In the genomic region with DNA sequence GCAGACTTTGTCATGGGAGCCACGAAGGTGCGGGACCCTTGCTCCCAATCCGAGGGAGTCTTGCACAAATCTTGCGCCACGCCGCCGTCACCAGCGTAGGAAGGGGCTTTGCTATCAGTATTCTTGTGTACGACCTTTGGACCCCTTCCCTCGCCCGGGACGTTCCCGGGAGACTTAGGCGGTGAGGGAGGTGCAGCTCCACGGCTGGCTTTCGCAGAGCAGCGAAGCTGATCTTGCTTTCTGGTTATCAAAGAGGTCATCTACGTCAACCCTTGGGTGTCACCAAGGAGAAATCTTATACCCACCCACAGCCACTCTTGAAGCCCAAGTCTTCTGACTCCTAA, we compare ENCODE assay signal across 8 cellular contexts. TPM values are rescaled to one million over a fixed set of nuclear protein-coding genes. Genes with fewer than 3 reads are reported as not detected.
A peak's percentile ranks its signal among the peaks of the same experiment; 100 is the strongest.
DNase-seq lines count a peak whose midpoint lies in the region; ATAC-seq and TF ChIP-seq lines count a peak whose summit lies in the region.

No MANE protein-coding gene starts in this region.

- intact Hi-C loops in IMR-90 (cut with micrococcal nuclease) (no loop called here), body of pancreas (cut with DNase I) (no loop called here)

- peak overlapping the region; percentile 69 for H4K5ac ChIP-seq in IMR-90 (ENCODE audit: low read depth, low read length)

- peaks cover 41% of the 10 kb centered on the region for H3K4me1 ChIP-seq in CD4-positive, CD25-positive, alpha-beta regulatory T cell (ENCODE audit: control insufficient read depth, insufficient read depth, low read length, poor library complexity, severe bottlenecking)
- peaks cover 2% of the 10 kb centered on the region; the same call in 1 of the 2 replicates for H3K4me1 ChIP-seq in IMR-90 (ENCODE audit: control insufficient read depth, insufficient read depth, low read length)
- peaks cover 10% of the 10 kb centered on the region for H3K4me1 ChIP-seq in body of pancreas
- peaks cover 10% of the 10 kb centered on the region for H3K4me1 ChIP-seq in thymus (ENCODE audit: control insufficient read depth, insufficient read depth, low read length)

- peaks cover 5% of the 10 kb centered on the region; the same call in 1 of the 2 replicates for H3K9me1 ChIP-seq in IMR-90 (ENCODE audit: insufficient read depth, low read length)

- peak overlapping the region; percentile 34; the same call in 1 of the 2 replicates for H2AK5ac ChIP-seq in IMR-90 (ENCODE audit: low read depth, low read length)

- H3K4me3 ChIP-seq in CD4-positive, CD25-positive, alpha-beta regulatory T cell (ENCODE audit: low read depth, low read length): peak overlapping the region; percentile 96
- peak overlapping the region; percentile 80 for H3K4me3 ChIP-seq in IMR-90 (ENCODE audit: insufficient read depth, low read depth, low read length)
- H3K4me3 ChIP-seq in body of pancreas: peak overlapping the region; percentile 40 to 82
- H3K4me3 ChIP-seq in thymus (ENCODE audit: low read length): peak overlapping the region; percentile 89

- peak overlapping the region; percentile 87 for H2AK9ac ChIP-seq in IMR-90 (replicated peaks; ENCODE audit: low read depth, low read length, poor library complexity)

- CTCF ChIA-PET in IMR-90 (lab: Yijun Ruan, JAX): no interaction called here

- H2BK5ac ChIP-seq in IMR-90 (ENCODE audit: low read depth, low read length, poor library complexity, severe bottlenecking): peak overlapping the region; percentile 57

- H2AFZ ChIP-seq in IMR-90 (replicated peaks; ENCODE audit: low read length, poor library complexity): peak overlapping the region; percentile 97

- peaks cover 0 to 72% (median 26%) of the 10 kb centered on the region in 4 donors for H3K4me1 Mint-ChIP-seq in CD4-positive, CD25-positive, alpha-beta regulatory T cell

- no peaks in the 10 kb centered on the region for H3K9me3 Mint-ChIP-seq in CD4-positive, CD25-positive, alpha-beta regulatory T cell

- WGBS in IMR-90 (ENCODE audit: extremely low coverage in 2 of 2, insufficient read length in 1 of 2), 2 experiments: 0% methylated on average over 2 of the region's 18 CpGs; no CpG with 5 or more reads in 1 of the 2 experiments
- 0% methylated on average over 9 to 18 of the region's 18 CpGs for WGBS in body of pancreas, 2 donors
- WGBS in thymus: 1% methylated on average over 18 of the region's 18 CpGs

- H2BK120ac ChIP-seq in IMR-90 (ENCODE audit: low read depth, low read length): 0 out of 2 replicates have a peak overlapping the region, but pooled peaks have one; percentile 13

- peak overlapping the region; percentile 25; the same call in 1 of the 3 replicates for H2BK15ac ChIP-seq in IMR-90 (ENCODE audit: low read depth, low read length)

- H3K79me1 ChIP-seq in IMR-90 (ENCODE audit: low read depth in 1 of 2, low read length in 2 of 2): peaks cover 15 to 41% of the 10 kb centered on the region in 2 experiments; a peak in 3 of 4 replicates

- H2BK20ac ChIP-seq in IMR-90 (ENCODE audit: low read depth, low read length): no peak overlapping the region

- dilution Hi-C loops in IMR-90 (cut with HindIII; ENCODE audit: low sequenced_read_pairs, unreplicated experiment): no loop called here

- peak overlapping the region; percentile 95 to 100 (median 98) for H3K27ac Mint-ChIP-seq in CD4-positive, CD25-positive, alpha-beta regulatory T cell

- TF ChIP-seq CTCF in IMR-90 (conservative IDR thresholded peaks at IDR 0.05; ENCODE audit: low read depth, low read length): no peak
- no peak for TF ChIP-seq CTCF in body of pancreas (IDR thresholded peaks at IDR 0.05)

- no TSS peak for BruUV-seq in IMR-90 (replicated peaks; lab: Mats Ljungman, UMichigan)

- peak overlapping the region; percentile 66 for H3K14ac ChIP-seq in IMR-90 (replicated peaks; ENCODE audit: low read depth, low read length)

- peak overlapping the region; percentile 89 for H3K9ac ChIP-seq in IMR-90 (ENCODE audit: low read depth, low read length)

- no peak for TF ChIP-seq POLR2A in IMR-90 (IDR thresholded peaks at IDR 0.05; ENCODE audit: low read depth, low read length)
- no peak for TF ChIP-seq POLR2A in body of pancreas (IDR thresholded peaks at IDR 0.05)

- H3K36me3 ChIP-seq in CD4-positive, CD25-positive, alpha-beta regulatory T cell (ENCODE audit: control insufficient read depth, insufficient read depth, low read length): peaks cover 14% of the 10 kb centered on the region
- H3K36me3 ChIP-seq in IMR-90 (ENCODE audit: control insufficient read depth, insufficient read depth, low read length) (no peaks in the 10 kb centered on the region), body of pancreas (replicated peaks in 1 of 2; ENCODE audit: insufficient read depth in 1 of 2, low read depth in 2 of 2) (no peaks in the 10 kb centered on the region), thymus (ENCODE audit: control insufficient read depth, insufficient read depth) (peaks cover 6% of the 10 kb centered on the region)

- peak overlapping the region; percentile 43 for H3K56ac ChIP-seq in IMR-90 (ENCODE audit: extremely low read depth, insufficient read depth, low read length)

- peaks cover 8% of the 10 kb centered on the region for H3K36me3 Mint-ChIP-seq in CD4-positive, CD25-positive, alpha-beta regulatory T cell

- no peaks in the 10 kb centered on the region for H3K27me3 Mint-ChIP-seq in CD4-positive, CD25-positive, alpha-beta regulatory T cell

- no peaks in the 10 kb centered on the region for H3K27me3 ChIP-seq in CD4-positive, CD25-positive, alpha-beta regulatory T cell (ENCODE audit: control insufficient read depth, insufficient read depth, low read length)
- H3K27me3 ChIP-seq in IMR-90 (ENCODE audit: control insufficient read depth, insufficient read depth, low read length): no peaks in the 10 kb centered on the region
- no peaks in the 10 kb centered on the region for H3K27me3 ChIP-seq in body of pancreas
- H3K27me3 ChIP-seq in thymus (ENCODE audit: control insufficient read depth, insufficient read depth): no peaks in the 10 kb centered on the region

- peak overlapping the region; percentile 77; the same call in 1 of the 2 replicates for H3K23ac ChIP-seq in IMR-90 (ENCODE audit: low read depth, low read length)

- peak overlapping the region; percentile 10; the same call in 1 of the 2 replicates for H4K91ac ChIP-seq in IMR-90 (ENCODE audit: insufficient read depth, low read depth, low read length)

- H3K4me2 ChIP-seq in IMR-90 (ENCODE audit: low read depth, low read length): peak overlapping the region; percentile 92

- peak overlapping the region; percentile 64 for H3K4ac ChIP-seq in IMR-90 (ENCODE audit: low read depth, low read length)

- POLR2A ChIA-PET in IMR-90 (lab: Charles Lee; ENCODE audit: unreplicated experiment): no interaction called here

- peaks cover 3% of the 10 kb centered on the region; the same call in 1 of the 2 replicates for H4K20me1 ChIP-seq in IMR-90 (ENCODE audit: insufficient read depth, low read length)

- no peak for ATAC-seq in CD4-positive, CD25-positive, alpha-beta regulatory T cell (ENCODE audit: low read depth in 2 of 2)
- ATAC-seq in IMR-90 (ENCODE audit: low read depth) (peak; percentile 3), body of pancreas (no peak), left lobe of liver (peak; percentile 5)

- peak overlapping the region; percentile 83 to 98 (median 95) for H3K4me3 Mint-ChIP-seq in CD4-positive, CD25-positive, alpha-beta regulatory T cell

- in situ Hi-C loops in IMR-90 (cut with MboI; ENCODE audit: low sequenced_read_pairs): no loop called here

- DNase-seq in CD4-positive, CD25-positive, alpha-beta regulatory T cell: peak in 1 of 3 donors; percentile 60
- DNase-seq in IMR-90: no peak
- DNase-seq in body of pancreas: no peak
- DNase-seq in left lobe of liver (ENCODE audit: low spot score): no peak
- DNase-seq in COLO829 (ENCODE audit: low spot score): no peak
- no peak for DNase-seq in NCI-H1930 (lab: John Stamatoyannopoulos, UW)
- no peak for DNase-seq in NCI-H2196 (lab: John Stamatoyannopoulos, UW; ENCODE audit: unreplicated experiment)

- no peaks in the 10 kb centered on the region for H3K9me3 ChIP-seq in CD4-positive, CD25-positive, alpha-beta regulatory T cell (ENCODE audit: control insufficient read depth in 2 of 2, low read length in 2 of 2)
- H3K9me3 ChIP-seq in IMR-90 (ENCODE audit: control insufficient read depth, insufficient read depth, low read length): no peaks in the 10 kb centered on the region
- H3K9me3 ChIP-seq in body of pancreas: no peaks in the 10 kb centered on the region
- no peaks in the 10 kb centered on the region for H3K9me3 ChIP-seq in thymus (ENCODE audit: control insufficient read depth)

- peak overlapping the region; percentile 9 to 70; a peak in 3 of 4 replicates for H4K8ac ChIP-seq in IMR-90 (ENCODE audit: low read depth in 2 of 2, low read length in 2 of 2)

- TF ChIP-seq RAD21 in IMR-90 (IDR thresholded peaks at IDR 0.05; ENCODE audit: low read length): no peak

- peak overlapping the region; percentile 92 for H3K27ac ChIP-seq in CD4-positive, CD25-positive, alpha-beta regulatory T cell (ENCODE audit: insufficient read depth, low read length, poor library complexity, severe bottlenecking)
- H3K27ac ChIP-seq in IMR-90 (ENCODE audit: insufficient read depth, low read length) (peak overlapping the region; percentile 78), body of pancreas (peak overlapping the region; percentile 91 to 95 (median 94)), thymus (ENCODE audit: low read depth) (peak overlapping the region; percentile 99)

- peak overlapping the region; percentile 14; the same call in 1 of the 2 replicates for H3K18ac ChIP-seq in IMR-90 (ENCODE audit: low read depth, low read length)

RNA-seq across cellular contexts. Expression of a gene that starts 0.6 kb away (rescaled TPM):
- 159 TPM for total RNA-seq in CD4-positive, CD25-positive, alpha-beta regulatory T cell
- 100 to 1,000 TPM; 304 to 351 (median 335) TPM for polyA plus RNA-seq in CD4-positive, CD25-positive, alpha-beta regulatory T cell
- total RNA-seq in IMR-90 (2012; rRNA removed): 35.8 and 46.2 TPM in 2 replicates
- 81.2 and 102 TPM in 2 replicates for polyA plus RNA-seq in IMR-90 (2012; rRNA removed)
- 74.3 and 124 TPM in 2 replicates for polyA plus RNA-seq in IMR-90 (2012; cell fraction: cytosol; rRNA removed)
- polyA plus RNA-seq in IMR-90 (2012; cell fraction: nucleus; rRNA removed; ENCODE audit: low replicate concordance): 111 and 215 TPM in 2 replicates
- 10 to 100 TPM; 26.2 to 28.7 TPM for total RNA-seq in body of pancreas
- 101 TPM for total RNA-seq in left lobe of liver
- 143 TPM for polyA plus RNA-seq in thymus

RNA-seq across cellular contexts. Expression of a gene that starts 11.8 kb away (rescaled TPM):
- 754 TPM for total RNA-seq in CD4-positive, CD25-positive, alpha-beta regulatory T cell
- 100 to 1,000 TPM; 302 to 349 (median 332) TPM for polyA plus RNA-seq in CD4-positive, CD25-positive, alpha-beta regulatory T cell
- total RNA-seq in IMR-90 (2012; rRNA removed) (82.5 and 88.2 TPM in 2 replicates), body of pancreas (10 to 100 TPM; 24.4 to 33.2 TPM), left lobe of liver (70.7 TPM)
- polyA plus RNA-seq in IMR-90 (2012; rRNA removed) (91.1 and 95.4 TPM in 2 replicates), thymus (65.0 TPM)
- polyA plus RNA-seq in IMR-90 (2012; cell fraction: cytosol; rRNA removed): 73.4 and 172 TPM in 2 replicates
- polyA plus RNA-seq in IMR-90 (2012; cell fraction: nucleus; rRNA removed; ENCODE audit: low replicate concordance): 38.3 and 63.8 TPM in 2 replicates

RNA-seq across cellular contexts. Expression of a gene that starts 34.0 kb away (rescaled TPM):
- total RNA-seq in CD4-positive, CD25-positive, alpha-beta regulatory T cell: 37.5 TPM
- 10 to 100 TPM; 44.0 to 62.0 (median 55.7) TPM for polyA plus RNA-seq in CD4-positive, CD25-positive, alpha-beta regulatory T cell
- 74.2 and 77.5 TPM in 2 replicates for total RNA-seq in IMR-90 (2012; rRNA removed)
- polyA plus RNA-seq in IMR-90 (2012; rRNA removed): 133 and 153 TPM in 2 replicates
- polyA plus RNA-seq in IMR-90 (2012; cell fraction: cytosol; rRNA removed): 151 and 196 TPM in 2 replicates
- polyA plus RNA-seq in IMR-90 (2012; cell fraction: nucleus; rRNA removed; ENCODE audit: low replicate concordance): 93.4 and 205 TPM in 2 replicates
- 100 to 1,000 TPM in 1 of 2 donors, 10 to 100 TPM in 1; 34.5 to 120 TPM for total RNA-seq in body of pancreas
- total RNA-seq in left lobe of liver: 28.2 TPM
- polyA plus RNA-seq in thymus: 58.5 TPM

RNA-seq across cellular contexts. Expression of a gene that starts 41.9 kb away (rescaled TPM):
- total RNA-seq in CD4-positive, CD25-positive, alpha-beta regulatory T cell: 51.4 TPM
- polyA plus RNA-seq in CD4-positive, CD25-positive, alpha-beta regulatory T cell: 100 to 1,000 TPM; 196 to 238 (median 218) TPM
- total RNA-seq in IMR-90 (2012; rRNA removed): 337 and 436 TPM in 2 replicates
- 523 and 591 TPM in 2 replicates for polyA plus RNA-seq in IMR-90 (2012; rRNA removed)
- polyA plus RNA-seq in IMR-90 (2012; cell fraction: cytosol; rRNA removed): 616 and 949 TPM in 2 replicates
- polyA plus RNA-seq in IMR-90 (2012; cell fraction: nucleus; rRNA removed; ENCODE audit: low replicate concordance): 86.4 and 295 TPM in 2 replicates
- total RNA-seq in body of pancreas: 100 to 1,000 TPM; 121 to 206 TPM
- 134 TPM for total RNA-seq in left lobe of liver
- polyA plus RNA-seq in thymus: 216 TPM

RNA-seq across cellular contexts. Expression of a gene that starts 52.9 kb away (rescaled TPM):
- 0.25 TPM for total RNA-seq in CD4-positive, CD25-positive, alpha-beta regulatory T cell
- polyA plus RNA-seq in CD4-positive, CD25-positive, alpha-beta regulatory T cell: not detected
- total RNA-seq in IMR-90 (2012; rRNA removed) (not detected in 2 replicates), body of pancreas (not detected), left lobe of liver (not detected)
- polyA plus RNA-seq in IMR-90 (2012; rRNA removed) (0.05 TPM in 1 of 2 replicates, not detected in the other), thymus (2.3 TPM)
- polyA plus RNA-seq in IMR-90 (2012; cell fraction: cytosol; rRNA removed): not detected in 2 replicates
- 0.10 and 0.11 TPM in 2 replicates for polyA plus RNA-seq in IMR-90 (2012; cell fraction: nucleus; rRNA removed; ENCODE audit: low replicate concordance)

Comparison
In these comparisons a context has a peak if more than half of its experiments do, and no peak if none do; other contexts are left out.
1. ATAC-seq: peak in IMR-90 (single experiment) and left lobe of liver (single experiment); none in CD4-positive, CD25-positive, alpha-beta regulatory T cell (0 of 2) and body of pancreas (single experiment).
2. Peak in every context shown above with its lines, with median percentiles within 50 percentile points of each other: H3K27ac ChIP-seq and H3K4me3 ChIP-seq.